14 cellular contexts compared by ENCODE assay signal in genomic region chr3:80785475-80785874, GRCh38.
DNase-seq lines count a peak whose midpoint lies in the region; ATAC-seq, FAIRE-seq and TF ChIP-seq lines count a peak whose summit lies in the region.
"Had no signal": no experiment of that assay in that cellular context is flagged by ENCODE, and none has a peak within 500 bp of the region (broad histone marks: within the 10 kb centered on the region; RNA-seq: fewer than 3 reads in every experiment).

No MANE protein-coding gene starts in this region.

- TF ChIP-seq CTCF in chondrocyte (IDR thresholded peaks at IDR 0.05) (peak; percentile 76), prostate gland (IDR thresholded peaks at IDR 0.05) (no peak)

- no peaks in the 10 kb centered on the region for H3K27me3 Mint-ChIP-seq in chondrocyte (ENCODE audit: low read depth)
- H3K27me3 Mint-ChIP-seq: effector memory CD8-positive, alpha-beta T cell had no signal

- H3K36me3 ChIP-seq in prostate gland = no peaks in the 10 kb centered on the region
- H3K36me3 ChIP-seq: sigmoid colon had no signal

- intact Hi-C loops in prostate gland (cut with DNase I) = no loop called here

- no peak overlapping the region for H3K4me3 Mint-ChIP-seq in chondrocyte (ENCODE audit: unreplicated experiment)
- H3K4me3 Mint-ChIP-seq: effector memory CD8-positive, alpha-beta T cell had no signal

- no peak overlapping the region for H3K4me3 ChIP-seq in prostate gland
- H3K4me3 ChIP-seq: K562, sigmoid colon had no signal

- no peak for TF ChIP-seq POLR2A in prostate gland (IDR thresholded peaks at IDR 0.05)

- H3K36me3 Mint-ChIP-seq in chondrocyte (ENCODE audit: low read depth) = no peaks in the 10 kb centered on the region

- H3K4me1 Mint-ChIP-seq in chondrocyte (ENCODE audit: low read depth) = no peaks in the 10 kb centered on the region

- H3K9me3 Mint-ChIP-seq in chondrocyte (ENCODE audit: low read depth) = no peaks in the 10 kb centered on the region

- H3K27ac ChIP-seq in prostate gland = no peak overlapping the region
- H3K27ac ChIP-seq: sigmoid colon had no signal

- WGBS in prostate gland = 24% methylated on average over 3 of the region's 3 CpGs

- FAIRE-seq in GM19239 (lab: Jason Lieb, UNC) = no peak
- FAIRE-seq: K562, TTC549 had no signal

- H3K27ac Mint-ChIP-seq in chondrocyte (ENCODE audit: unreplicated experiment) = no peak overlapping the region
- H3K27ac Mint-ChIP-seq: effector memory CD8-positive, alpha-beta T cell had no signal

- H3K4me1 ChIP-seq in prostate gland (replicated peaks) = no peaks in the 10 kb centered on the region
- H3K4me1 ChIP-seq: sigmoid colon had no signal

- peak; percentile 7 for DNase-seq in NCI-H82 (lab: John Stamatoyannopoulos, UW)
- no peak for DNase-seq in NCI-H82 treated with DMSO at 0.1 percent for 48 hours (lab: John Stamatoyannopoulos, UW; ENCODE audit: unreplicated experiment)
- peak; percentile 66 for DNase-seq in NCI-H748 (lab: John Stamatoyannopoulos, UW; ENCODE audit: unreplicated experiment)
- DNase-seq in chondrocyte (ENCODE audit: low spot score) = no peak
- DNase-seq in renal cortical epithelial cell (ENCODE audit: low read depth) = peak; percentile 13
- no peak for DNase-seq in GM19239 (ENCODE audit: insufficient read length, low spot score)
- DNase-seq in prostate gland (ENCODE audit: low spot score) = no peak
- DNase-seq: activated CD8-positive, alpha-beta memory T cell treated with anti-CD3 and anti-CD28 coated beads, Interleukin-2, amount 50 U/mL, for 48 hours; effector memory CD8-positive, alpha-beta T cell; GDM1; sigmoid colon had no signal

- no peaks in the 10 kb centered on the region for H3K27me3 ChIP-seq in prostate gland (replicated peaks; ENCODE audit: insufficient read depth)
- H3K27me3 ChIP-seq: sigmoid colon had no signal

- ATAC-seq in GM21723 (IDR thresholded peaks at IDR 0.05; ENCODE audit: unreplicated experiment) = no peak
- ATAC-seq: effector memory CD8-positive, alpha-beta T cell; K562 had no signal

- no peaks in the 10 kb centered on the region for H3K9me3 ChIP-seq in prostate gland
- H3K9me3 ChIP-seq: sigmoid colon had no signal

Comparison
In these comparisons a context has a peak if more than half of its experiments do, and no peak if none do; other contexts are left out.
1. DNase-seq: peak in NCI-H82 (single experiment), NCI-H748 (single experiment) and renal cortical epithelial cell (single experiment); none in NCI-H82 treated with DMSO at 0.1 percent for 48 hours (single experiment), chondrocyte (single experiment), GM19239 (single experiment) and prostate gland (single experiment).